Comparison of ENCODE assay signal across 14 cellular contexts in genomic region chr2:179050735-179051134, GRCh38. TPM values are rescaled to one million over a fixed set of nuclear protein-coding genes. Genes with fewer than 3 reads are reported as not detected.
DNase-seq lines count a peak whose midpoint lies in the region; ATAC-seq, FAIRE-seq and TF ChIP-seq lines count a peak whose summit lies in the region.
"Had no signal": no experiment of that assay in that cellular context is flagged by ENCODE, and none has a peak within 500 bp of the region (broad histone marks: within the 10 kb centered on the region; RNA-seq: fewer than 3 reads in every experiment).

No MANE protein-coding gene starts in this region.

- ATAC-seq in CD8-positive, alpha-beta T cell, result no peak
- ATAC-seq in naive B cell (ENCODE audit: low read depth in 2 of 2) (no peak), GM21576 (IDR thresholded peaks at IDR 0.05; ENCODE audit: unreplicated experiment) (no peak), HG03342 (IDR thresholded peaks at IDR 0.05; ENCODE audit: unreplicated experiment) (no peak)
- ATAC-seq: SK-N-SH treated with all-trans-retinoic acid at 6 μM for 48 hours had no signal

- H3K4me3 Mint-ChIP-seq in CD8-positive, alpha-beta T cell, result peak overlapping the region; percentile 45
- H3K4me3 Mint-ChIP-seq in naive B cell, result peak overlapping the region in 7 of 8 donors; percentile 51 to 88 (median 57)

- H3K4me1 ChIP-seq in CD8-positive, alpha-beta T cell (ENCODE audit: insufficient read depth, low read length), result peaks cover 18% of the 10 kb centered on the region
- H3K4me1 ChIP-seq in HUES6 (ENCODE audit: control insufficient read depth, insufficient read depth, low read length) (peaks cover 41% of the 10 kb centered on the region), H1 (replicated peaks in 1 of 4; ENCODE audit: control insufficient read depth in 3 of 4, insufficient read depth in 4 of 4, low read length in 3 of 4) (peaks cover 0 to 14% (median 13%) of the 10 kb centered on the region in 4 experiments; a peak in 4 of 7 replicates), Karpas-422 (ENCODE audit: low read length) (no peaks in the 10 kb centered on the region)
- H3K4me1 ChIP-seq: uterus had no signal

- H2BK120ac ChIP-seq in H1 (replicated peaks; ENCODE audit: low read depth, low read length), result peak overlapping the region; percentile 60

- H3K18ac ChIP-seq in H1 (ENCODE audit: extremely low read depth, low read length), result 0 out of 2 replicates have a peak overlapping the region, but pooled peaks have one; percentile 80

- no peak overlapping the region for H3K27ac Mint-ChIP-seq in CD8-positive, alpha-beta T cell
- peak overlapping the region in 1 of 6 donors; percentile 98 for H3K27ac Mint-ChIP-seq in naive B cell

- no peak for TF ChIP-seq RAD21 in H1 (IDR thresholded peaks at IDR 0.05 in 1 of 2, conservative IDR thresholded peaks at IDR 0.05 in 1 of 2; ENCODE audit: low read depth in 2 of 2, low read length in 2 of 2)

- H2BK5ac ChIP-seq in H1 (ENCODE audit: low read depth, low read length), result peak overlapping the region; percentile 92; the same call in 1 of the 2 replicates

- H3K27me3 ChIP-seq in CD8-positive, alpha-beta T cell (ENCODE audit: insufficient read depth, low read length), result no peaks in the 10 kb centered on the region
- H3K27me3 ChIP-seq in HUES6 (ENCODE audit: control insufficient read depth, insufficient read depth, low read length) (no peaks in the 10 kb centered on the region), H1 (replicated peaks in 1 of 4; ENCODE audit: control insufficient read depth in 3 of 4, extremely low read depth in 1 of 4, insufficient read depth in 3 of 4, low read length in 3 of 4) (no peaks in the 10 kb centered on the region), Karpas-422 (ENCODE audit: low read length) (no peaks in the 10 kb centered on the region)
- H3K27me3 ChIP-seq: uterus had no signal

- no peak overlapping the region for H3K4ac ChIP-seq in H1 (replicated peaks; ENCODE audit: insufficient read length, low read depth, low read length)

- no peaks in the 10 kb centered on the region for H3K9me2 ChIP-seq in Karpas-422 (replicated peaks; ENCODE audit: insufficient read depth, low read length)

- H3K79me1 ChIP-seq in H1 (ENCODE audit: low read depth, low read length), result no peaks in the 10 kb centered on the region

- POLR2A ChIA-PET in CD8-positive, alpha-beta T cell (lab: Charles Lee), result interaction anchor here (3.2 kb wide), 1 partner anchor 19 kb away, joined by 26 read pairs; no protein-coding TSS in a partner anchor
- POLR2A ChIA-PET in H1 (lab: Charles Lee; ENCODE audit: partially characterized antibody), result interaction anchor here (0.9 kb wide), 1 partner anchor 9 kb away, joined by 4 read pairs; no protein-coding TSS in a partner anchor

- H3K56ac ChIP-seq in H1 (replicated peaks; ENCODE audit: insufficient read length, low read depth, low read length), result no peak overlapping the region

- DNase-seq in CD8-positive, alpha-beta T cell, result no peak
- no peak for DNase-seq in H1 (ENCODE audit: low read depth in 1 of 2, low spot score in 2 of 2)
- no peak for DNase-seq in naive B cell
- DNase-seq in cortex of kidney (lab: John Stamatoyannopoulos, UW), result no peak
- no peak for DNase-seq in Karpas-422
- DNase-seq: AML-193; effector CD4-positive, alpha-beta T cell; stimulated activated CD4-positive, alpha-beta T cell treated with anti-CD3 and anti-CD28 coated beads, Interleukin-4, amount 100 ng/mL, for 1 hour; uterus had no signal

- peaks cover 4% of the 10 kb centered on the region; the same call in 1 of the 2 replicates for H3K23me2 ChIP-seq in H1 (ENCODE audit: low read depth, low read length)

- H3K4me3 ChIP-seq in CD8-positive, alpha-beta T cell (ENCODE audit: low read depth, low read length), result no peak overlapping the region
- peak overlapping the region; percentile 33 for H3K4me3 ChIP-seq in HUES6 (ENCODE audit: low read depth, low read length)
- peak overlapping the region in 1 of 4 experiments; percentile 39; a peak in 2 of 8 replicates for H3K4me3 ChIP-seq in H1 (ENCODE audit: extremely low read depth in 1 of 4, insufficient read depth in 2 of 4, low read depth in 3 of 4, low read length in 4 of 4)
- no peak overlapping the region for H3K4me3 ChIP-seq in Karpas-422 (ENCODE audit: low read length)
- H3K4me3 ChIP-seq: uterus had no signal

- H3K36me3 Mint-ChIP-seq in CD8-positive, alpha-beta T cell, result peaks cover 19% of the 10 kb centered on the region
- H3K36me3 Mint-ChIP-seq in naive B cell, result no peaks in the 10 kb centered on the region

- no peak for TF ChIP-seq EP300 in H1 (IDR thresholded peaks at IDR 0.05; ENCODE audit: borderline replicate concordance in 1 of 2, low read depth in 2 of 2, low read length in 2 of 2)

- CTCF ChIA-PET in CD8-positive, alpha-beta T cell (lab: Charles Lee), result interaction anchor here (1.2 kb wide), 1 partner anchor 79 kb away, joined by 6 read pairs; no protein-coding TSS in a partner anchor
- CTCF ChIA-PET in H1 (lab: Charles Lee; ENCODE audit: partially characterized antibody), result interaction anchor here (1.0 to 1.6 kb wide), 4 partner anchors 17 to 247 kb away, joined by 3 to 8 read pairs (median 4); no protein-coding TSS in a partner anchor

- H2BK12ac ChIP-seq in H1 (ENCODE audit: low read depth, low read length), result 0 out of 2 replicates have a peak overlapping the region, but pooled peaks have one; percentile 45

- H3K4me2 ChIP-seq in H1 (ENCODE audit: insufficient read depth in 1 of 2, low read depth in 2 of 2, low read length in 2 of 2) (peak overlapping the region; percentile 42 to 55; a peak in 2 of 4 replicates), Karpas-422 (ENCODE audit: low read depth, low read length, poor library complexity, severe bottlenecking) (no peak overlapping the region)

- intact Hi-C loops in CD8-positive, alpha-beta T cell (cut with DNase I, micrococcal nuclease), result no loop called here

- peak overlapping the region; percentile 88; the same call in 1 of the 2 replicates for H2BK20ac ChIP-seq in H1 (ENCODE audit: low read length)

- peaks cover 2% of the 10 kb centered on the region for H3K9me3 Mint-ChIP-seq in CD8-positive, alpha-beta T cell
- H3K9me3 Mint-ChIP-seq in naive B cell, result no peaks in the 10 kb centered on the region

- TF ChIP-seq CTCF in CD8-positive, alpha-beta T cell (IDR thresholded peaks at IDR 0.05), result no peak
- TF ChIP-seq CTCF in H1 (IDR thresholded peaks at IDR 0.05; ENCODE audit: control extremely low read depth in 1 of 3, insufficient read depth in 1 of 3, low read depth in 1 of 3, low read length in 3 of 3), result no peak

- no peak for TF ChIP-seq POLR2A in H1 (IDR thresholded peaks at IDR 0.05; ENCODE audit: control extremely low read depth in 1 of 2, low read depth in 2 of 2, low read length in 2 of 2)

- no peaks in the 10 kb centered on the region for H3K36me3 ChIP-seq in CD8-positive, alpha-beta T cell (ENCODE audit: insufficient read depth, low read length)
- H3K36me3 ChIP-seq in HUES6 (ENCODE audit: control insufficient read depth, insufficient read depth, low read length) (peaks cover 10% of the 10 kb centered on the region), H1 (ENCODE audit: control insufficient read depth in 2 of 4, insufficient read depth in 4 of 4, low read length in 3 of 4) (peaks cover 0 to 12% (median 4%) of the 10 kb centered on the region in 4 experiments; a peak in 1 of 8 replicates), Karpas-422 (ENCODE audit: insufficient read depth, low read length) (no peaks in the 10 kb centered on the region)
- H3K36me3 ChIP-seq: uterus had no signal

- H4K5ac ChIP-seq in H1 (ENCODE audit: insufficient read length, low read depth, low read length), result peak overlapping the region; percentile 71

- H3K9ac ChIP-seq in HUES6 (ENCODE audit: low read length) (peak overlapping the region; percentile 76), H1 (replicated peaks in 1 of 4; ENCODE audit: extremely low read depth in 1 of 4, low read depth in 3 of 4, low read length in 3 of 4) (no peak overlapping the region), Karpas-422 (ENCODE audit: low read length) (no peak overlapping the region)

- H3K27ac ChIP-seq in CD8-positive, alpha-beta T cell (ENCODE audit: low read depth, low read length), result no peak overlapping the region
- peak overlapping the region; percentile 76; the same call in 1 of the 2 replicates for H3K27ac ChIP-seq in HUES6 (ENCODE audit: low read depth, low read length)
- no peak overlapping the region for H3K27ac ChIP-seq in H1 (ENCODE audit: low read depth, low read length)
- H3K27ac ChIP-seq in Karpas-422 (ENCODE audit: low read length), result no peak overlapping the region
- H3K27ac ChIP-seq: uterus, VCaP had no signal

- H4K91ac ChIP-seq in H1 (replicated peaks; ENCODE audit: insufficient read length, low read length), result peak overlapping the region; percentile 58

- no peak overlapping the region for H3K14ac ChIP-seq in H1 (ENCODE audit: insufficient read length)

- no peaks in the 10 kb centered on the region for H3K9me3 ChIP-seq in CD8-positive, alpha-beta T cell (ENCODE audit: low read length)
- H3K9me3 ChIP-seq in HUES6 (ENCODE audit: control insufficient read depth, insufficient read depth, low read depth, low read length), result no peaks in the 10 kb centered on the region
- no peaks in the 10 kb centered on the region for H3K9me3 ChIP-seq in H1 (ENCODE audit: insufficient read depth in 2 of 2, low read depth in 1 of 2, low read length in 1 of 2)
- H3K9me3 ChIP-seq in Karpas-422 (ENCODE audit: low read length), result no peaks in the 10 kb centered on the region
- H3K9me3 ChIP-seq: uterus had no signal

- H4K20me1 ChIP-seq in H1 (replicated peaks in 1 of 2; ENCODE audit: control insufficient read depth in 1 of 2, insufficient read depth in 2 of 2, low read length in 2 of 2) (no peaks in the 10 kb centered on the region), Karpas-422 (ENCODE audit: insufficient read depth, low read depth, low read length) (no peaks in the 10 kb centered on the region)

- no peaks in the 10 kb centered on the region for H3K79me2 ChIP-seq in H1 (ENCODE audit: control insufficient read depth in 1 of 2, insufficient read depth in 2 of 2, low read length in 2 of 2)
- H3K79me2 ChIP-seq in Karpas-422 (ENCODE audit: low read length), result no peaks in the 10 kb centered on the region

- FAIRE-seq in H1 (lab: Jason Lieb, UNC), result no peak

- no peak overlapping the region for H2AK5ac ChIP-seq in H1 (ENCODE audit: low read depth, low read length)

- peaks cover 41% of the 10 kb centered on the region for H3K4me1 Mint-ChIP-seq in CD8-positive, alpha-beta T cell (ENCODE audit: low read depth)
- H3K4me1 Mint-ChIP-seq in naive B cell, result peaks cover 22 to 49% (median 49%) of the 10 kb centered on the region in 3 donors

- H4K8ac ChIP-seq in H1 (ENCODE audit: extremely low read depth, insufficient read depth, low read length), result no peak overlapping the region

- no peak overlapping the region for H2BK15ac ChIP-seq in H1 (ENCODE audit: low read length)

- H3K27me3 Mint-ChIP-seq in CD8-positive, alpha-beta T cell (ENCODE audit: low read depth), result no peaks in the 10 kb centered on the region
- no peaks in the 10 kb centered on the region for H3K27me3 Mint-ChIP-seq in naive B cell

- peak overlapping the region; percentile 82; the same call in 1 of the 2 replicates for H2AFZ ChIP-seq in H1 (ENCODE audit: low read length)
- H2AFZ ChIP-seq in Karpas-422 (ENCODE audit: low read length), result no peak overlapping the region

- no peak overlapping the region for H3K23ac ChIP-seq in H1 (ENCODE audit: insufficient read length)

RNA-seq across cellular contexts. Expression of gene CCDC141, which starts 0.8 kb away (rescaled TPM):
- total RNA-seq in CD8-positive, alpha-beta T cell, result 10 to 100 TPM; 28.2 to 31.3 TPM
- 21.4 and 21.6 TPM in 2 replicates for total RNA-seq in H1 (2021; fragmentation: NEBNext Ultra II Directional; extraction: Animal tissue kit (Norgen Biotek cat#: 25700))
- polyA plus RNA-seq in H1 (2011; rRNA removed) (0.56 and 0.58 TPM in 2 replicates), naive B cell (ENCODE audit: low read depth in 6 of 6) (10 to 100 TPM in 1 of 6 donors, 1 to 10 TPM in 5; 3.3 to 20.1 (median 7.5) TPM)
- 0.79 TPM for polyA plus RNA-seq in H1 (2011; cell fraction: cytosol; rRNA removed)
- 1.7 TPM for polyA plus RNA-seq in H1 (2011; cell fraction: nucleus; rRNA removed)
- 0.82 to 1.5 TPM (median 1.3 TPM) in 4 replicates for polyA plus RNA-seq in H1 (2012, experiment 1 of 2)
- 0.04 TPM for polyA plus RNA-seq in H1 (2012, experiment 2 of 2)
- polyA plus RNA-seq in H1 (2013, experiment 1 of 2), result 5.2 TPM
- polyA plus RNA-seq in H1 (2013, experiment 2 of 2), result 4.3 TPM
- 6.5 and 8.8 TPM in 2 replicates for polyA minus RNA-seq in H1 (2011; rRNA and poly(A)+ RNA removed)
- polyA minus RNA-seq in H1 (2011; cell fraction: cytosol; rRNA and poly(A)+ RNA removed), result 3.0 TPM
- 29.4 TPM for polyA minus RNA-seq in H1 (2011; cell fraction: nucleus; rRNA and poly(A)+ RNA removed)
- total RNA-seq in Karpas-422 (2014; rRNA removed; shearing (Covaris generic); ENCODE audit: low replicate concordance), result 0.30 TPM in 1 of 2 replicates, not detected in the other

Comparison
In these comparisons a context has a peak if more than half of its experiments do, and no peak if none do; other contexts are left out.
1. RNA of gene CCDC141, which starts 0.8 kb away (total RNA-seq): 28.2 to 31.3 TPM in CD8-positive, alpha-beta T cell and 21.4 to 21.6 TPM in H1; 0.30 TPM in Karpas-422; every median in the first group is over 10 times any median in the second.